24 cellular contexts compared by ENCODE assay signal in genomic region chr5:74952406-74952805, GRCh38.
A peak's percentile ranks its signal among the peaks of the same experiment; 100 is the strongest.
DNase-seq lines count a peak whose midpoint lies in the region; ATAC-seq, FAIRE-seq and TF ChIP-seq lines count a peak whose summit lies in the region.
"Had no signal": no experiment of that assay in that cellular context is flagged by ENCODE, and none has a peak within 500 bp of the region (broad histone marks: within the 10 kb centered on the region; RNA-seq: fewer than 3 reads in every experiment).

No MANE protein-coding gene starts in this region.

- H3K9me3 ChIP-seq in body of pancreas (no peaks in the 10 kb centered on the region), neural cell (ENCODE audit: low read length) (no peaks in the 10 kb centered on the region), kidney (ENCODE audit: control insufficient read depth in 1 of 2, low read length in 2 of 2) (no peaks in the 10 kb centered on the region)
- H3K9me3 ChIP-seq: BLaER1 had no signal

- no peaks in the 10 kb centered on the region for H3K27me3 Mint-ChIP-seq in type B pancreatic cell
- peaks cover under 1% of the 10 kb centered on the region for H3K27me3 Mint-ChIP-seq in activated T-helper 17 cell treated with anti-CD3 and anti-CD28 coated beads, Interleukin-2, amount 50 U/mL, for 72 hours

- H3K79me2 ChIP-seq in neural cell (replicated peaks; ENCODE audit: insufficient read depth, low read length) = no peaks in the 10 kb centered on the region

- peak overlapping the region in 3 of 4 donors; percentile 47 to 66 (median 65) for H3K27ac ChIP-seq in body of pancreas
- no peak overlapping the region for H3K27ac ChIP-seq in neural cell (ENCODE audit: low read length)
- H3K27ac ChIP-seq in kidney (ENCODE audit: low read depth in 2 of 2, low read length in 2 of 2) = peak overlapping the region in 1 of 2 donors; percentile 76
- H3K27ac ChIP-seq: BLaER1 had no signal

- peaks cover 41% of the 10 kb centered on the region for H3K4me1 Mint-ChIP-seq in type B pancreatic cell (ENCODE audit: unreplicated experiment)
- peaks cover 7% of the 10 kb centered on the region for H3K4me1 Mint-ChIP-seq in activated T-helper 17 cell treated with anti-CD3 and anti-CD28 coated beads, Interleukin-2, amount 50 U/mL, for 72 hours
- H3K4me1 Mint-ChIP-seq: CD4-positive, CD25-positive, alpha-beta regulatory T cell had no signal

- no peaks in the 10 kb centered on the region for H3K36me3 Mint-ChIP-seq in type B pancreatic cell
- no peaks in the 10 kb centered on the region for H3K36me3 Mint-ChIP-seq in activated T-helper 17 cell treated with anti-CD3 and anti-CD28 coated beads, Interleukin-2, amount 50 U/mL, for 72 hours (ENCODE audit: low read depth)

- H2AFZ ChIP-seq in neural cell (ENCODE audit: low read depth, low read length) = no peak overlapping the region

- H3K9me3 Mint-ChIP-seq in type B pancreatic cell = peaks cover 14% of the 10 kb centered on the region
- no peaks in the 10 kb centered on the region for H3K9me3 Mint-ChIP-seq in activated T-helper 17 cell treated with anti-CD3 and anti-CD28 coated beads, Interleukin-2, amount 50 U/mL, for 72 hours

- H3K4me1 ChIP-seq in body of pancreas = peaks cover 77% of the 10 kb centered on the region
- peaks cover 21 to 34% of the 10 kb centered on the region in 2 donors for H3K4me1 ChIP-seq in kidney (ENCODE audit: control insufficient read depth in 1 of 2, insufficient read depth in 1 of 2, low read depth in 1 of 2, low read length in 2 of 2)
- H3K4me1 ChIP-seq: BLaER1 had no signal

- no peak overlapping the region for H3K4me2 ChIP-seq in neural cell (ENCODE audit: low read length)
- H3K4me2 ChIP-seq: BLaER1 had no signal

- intact Hi-C loops in body of pancreas (cut with DNase I) = no loop called here
- intact Hi-C loops in kidney (cut with DNase I) = no loop called here

- TF ChIP-seq RAD21 in neural cell (conservative IDR thresholded peaks at IDR 0.05) = no peak

- H3K4me3 ChIP-seq in body of pancreas (no peak overlapping the region), neural cell (ENCODE audit: low read length) (peak overlapping the region; percentile 13), kidney (ENCODE audit: low read length in 2 of 2) (no peak overlapping the region)
- H3K4me3 ChIP-seq: BLaER1 had no signal

- no peak for TF ChIP-seq EP300 in neural cell (conservative IDR thresholded peaks at IDR 0.05; ENCODE audit: poor library complexity, severe bottlenecking)

- no peak overlapping the region for H3K4me3 Mint-ChIP-seq in type B pancreatic cell
- no peak overlapping the region for H3K4me3 Mint-ChIP-seq in activated T-helper 17 cell treated with anti-CD3 and anti-CD28 coated beads, Interleukin-2, amount 50 U/mL, for 72 hours
- H3K4me3 Mint-ChIP-seq: CD4-positive, CD25-positive, alpha-beta regulatory T cell had no signal

- no peaks in the 10 kb centered on the region for H3K36me3 ChIP-seq in body of pancreas (replicated peaks in 1 of 2; ENCODE audit: insufficient read depth in 1 of 2, low read depth in 2 of 2)
- H3K36me3 ChIP-seq in neural cell (ENCODE audit: insufficient read depth, low read length) = no peaks in the 10 kb centered on the region
- no peaks in the 10 kb centered on the region for H3K36me3 ChIP-seq in kidney (ENCODE audit: control insufficient read depth in 1 of 2, insufficient read depth in 2 of 2, low read length in 2 of 2)
- H3K36me3 ChIP-seq: BLaER1 had no signal

- TF ChIP-seq CTCF in body of pancreas (IDR thresholded peaks at IDR 0.05) (no peak), neural cell (IDR thresholded peaks at IDR 0.05; ENCODE audit: poor library complexity, severe bottlenecking) (no peak), type B pancreatic cell (conservative IDR thresholded peaks at IDR 0.05) (no peak), kidney (IDR thresholded peaks at IDR 0.05; ENCODE audit: borderline replicate concordance, extremely low read depth, insufficient read depth) (no peak)

- H4K20me1 ChIP-seq in neural cell (ENCODE audit: insufficient read depth) = no peaks in the 10 kb centered on the region
- H4K20me1 ChIP-seq: BLaER1 had no signal

- H3K9me2 ChIP-seq in neural cell (ENCODE audit: insufficient read depth, low read length) = no peaks in the 10 kb centered on the region

- no peaks in the 10 kb centered on the region for H3F3A ChIP-seq in neural cell (ENCODE audit: insufficient read depth, low read length, poor library complexity, severe bottlenecking)

- H3K27me3 ChIP-seq in body of pancreas (no peaks in the 10 kb centered on the region), neural cell (ENCODE audit: insufficient read depth, low read depth, low read length) (no peaks in the 10 kb centered on the region)
- H3K27me3 ChIP-seq: BLaER1 had no signal

- H3K27ac Mint-ChIP-seq in type B pancreatic cell = peak overlapping the region; percentile 35
- H3K27ac Mint-ChIP-seq in activated T-helper 17 cell treated with anti-CD3 and anti-CD28 coated beads, Interleukin-2, amount 50 U/mL, for 72 hours = no peak overlapping the region
- H3K27ac Mint-ChIP-seq: CD4-positive, CD25-positive, alpha-beta regulatory T cell had no signal

- TF ChIP-seq POLR2A in body of pancreas (IDR thresholded peaks at IDR 0.05) = no peak

- no peak for FAIRE-seq in kidney (lab: Jason Lieb, UNC)
- FAIRE-seq: D721Med, GM12891, GM19239, HTR-8/SVneo had no signal

- ATAC-seq in body of pancreas (no peak), HG02840 (IDR thresholded peaks at IDR 0.05; ENCODE audit: low FRiP score, unreplicated experiment) (no peak)
- ATAC-seq in activated T-helper 17 cell treated with anti-CD3 and anti-CD28 coated beads, Interleukin-2, amount 50 U/mL, for 72 hours (replicated peaks) = no peak
- ATAC-seq: HCT116, PC-3, SK-N-SH treated with all-trans-retinoic acid at 6 μM for 48 hours had no signal

- 44 to 48% methylated on average over 4 of the region's 4 CpGs for WGBS in body of pancreas, 2 donors

- DNase-seq in EL (peak; percentile 30), body of pancreas (no peak), type B pancreatic cell (ENCODE audit: extremely low spot score, unreplicated experiment) (no peak), kidney (no peak)
- DNase-seq: CD4-positive, CD25-positive, alpha-beta regulatory T cell; GF-D8; KBM-7; MM.1S; NCI-H2029; NCI-H446 treated with DMSO at 0.1 percent for 48 hours; NCI-H526; NCI-H82; NK-92 treated with Interleukin-12 subunit alpha and Interleukin-12 subunit beta, amount 100 ng/mL, for 24 hours; PC-3 had no signal

- H3K9ac ChIP-seq in neural cell (ENCODE audit: low read length) (no peak overlapping the region), kidney (ENCODE audit: low read length in 2 of 2) (no peak overlapping the region)
- H3K9ac ChIP-seq: BLaER1 had no signal

TF ChIP-seq in neural cell, 6 proteins besides CTCF, POLR2A, EP300 and RAD21:
- TF ChIP-seq REST (IDR thresholded peaks at IDR 0.05; ENCODE audit: borderline replicate concordance) (no peak), SMC3 (conservative IDR thresholded peaks at IDR 0.05; ENCODE audit: poor library complexity) (no peak), TAF1 (IDR thresholded peaks at IDR 0.05; ENCODE audit: low read depth) (no peak), MXI1 (conservative IDR thresholded peaks at IDR 0.05; ENCODE audit: poor library complexity, severe bottlenecking) (no peak), EZH2 (IDR thresholded peaks at IDR 0.05; ENCODE audit: borderline replicate concordance, insufficient read depth, low read length, poor library complexity, severe bottlenecking) (no peak), POLR2AphosphoS5 (IDR thresholded peaks at IDR 0.05) (no peak)
